In the genomic region with DNA sequence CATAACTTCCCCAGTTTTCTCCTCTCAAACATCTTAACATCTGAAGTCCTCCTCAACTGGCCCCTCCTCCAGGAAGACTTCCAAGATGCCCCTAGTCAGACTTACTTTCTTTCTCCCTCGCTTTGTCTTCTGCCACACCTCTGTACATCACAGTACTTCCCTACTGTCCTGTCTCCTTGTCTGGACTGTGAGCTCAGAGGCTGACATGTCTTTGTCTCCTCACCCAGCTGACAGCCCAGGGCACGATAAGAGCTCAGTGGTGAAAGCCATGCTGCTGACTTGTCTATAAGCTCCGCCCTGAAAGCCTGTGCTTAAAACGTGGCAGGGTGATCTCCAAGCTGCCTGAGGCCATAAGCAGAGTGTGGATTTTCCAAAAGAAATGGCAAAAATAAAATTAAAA, we compare ENCODE assay signal across 13 cellular contexts.
DNase-seq lines count a peak whose midpoint lies in the region; ATAC-seq and TF ChIP-seq lines count a peak whose summit lies in the region.
"Had no signal": no experiment of that assay in that cellular context is flagged by ENCODE, and none has a peak within 500 bp of the region (broad histone marks: within the 10 kb centered on the region; RNA-seq: fewer than 3 reads in every experiment).

No MANE protein-coding gene starts in this region.

- H3K27ac Mint-ChIP-seq in dendritic cell treated with granulocyte-macrophage colony-stimulating factor and Interleukin-4, amounts not matched to agents 40 ng/mL and 50 ng/mL, for 4 days: peak overlapping the region; percentile 10
- H3K27ac Mint-ChIP-seq: activated naive CD8-positive, alpha-beta T cell; CD4-positive, CD25-positive, alpha-beta regulatory T cell had no signal

- H3K9me3 ChIP-seq in NT2/D1 (ENCODE audit: insufficient read depth, low read length): no peaks in the 10 kb centered on the region
- H3K9me3 ChIP-seq: gastrocnemius medialis had no signal

- peaks cover 77% of the 10 kb centered on the region for H3K36me3 ChIP-seq in NT2/D1 (ENCODE audit: insufficient read depth, insufficient read length, low read length)
- H3K36me3 ChIP-seq: gastrocnemius medialis had no signal

- H3K9me3 Mint-ChIP-seq in dendritic cell treated with granulocyte-macrophage colony-stimulating factor and Interleukin-4, amounts not matched to agents 40 ng/mL and 50 ng/mL, for 4 days: no peaks in the 10 kb centered on the region
- H3K9me3 Mint-ChIP-seq: CD4-positive, CD25-positive, alpha-beta regulatory T cell had no signal

- intact Hi-C loops in dendritic cell treated with granulocyte-macrophage colony-stimulating factor and Interleukin-4, amounts not matched to agents 40 ng/mL and 50 ng/mL, for 4 days (cut with micrococcal nuclease): no loop called here

- H3K27me3 Mint-ChIP-seq in dendritic cell treated with granulocyte-macrophage colony-stimulating factor and Interleukin-4, amounts not matched to agents 40 ng/mL and 50 ng/mL, for 4 days: no peaks in the 10 kb centered on the region
- H3K27me3 Mint-ChIP-seq: activated naive CD8-positive, alpha-beta T cell had no signal

- no peak overlapping the region for H3K4me3 Mint-ChIP-seq in dendritic cell treated with granulocyte-macrophage colony-stimulating factor and Interleukin-4, amounts not matched to agents 40 ng/mL and 50 ng/mL, for 4 days
- H3K4me3 Mint-ChIP-seq: activated naive CD8-positive, alpha-beta T cell; CD4-positive, CD25-positive, alpha-beta regulatory T cell had no signal

- peaks cover 35% of the 10 kb centered on the region for H3K36me3 Mint-ChIP-seq in dendritic cell treated with granulocyte-macrophage colony-stimulating factor and Interleukin-4, amounts not matched to agents 40 ng/mL and 50 ng/mL, for 4 days (ENCODE audit: low read depth)
- H3K36me3 Mint-ChIP-seq: activated naive CD8-positive, alpha-beta T cell; CD4-positive, CD25-positive, alpha-beta regulatory T cell had no signal

- no peaks in the 10 kb centered on the region for H3K27me3 ChIP-seq in NT2/D1 (ENCODE audit: insufficient read depth, insufficient read length)
- H3K27me3 ChIP-seq: gastrocnemius medialis had no signal

- peaks cover 16% of the 10 kb centered on the region for H3K4me1 Mint-ChIP-seq in dendritic cell treated with granulocyte-macrophage colony-stimulating factor and Interleukin-4, amounts not matched to agents 40 ng/mL and 50 ng/mL, for 4 days (ENCODE audit: low read depth)
- H3K4me1 Mint-ChIP-seq: CD4-positive, CD25-positive, alpha-beta regulatory T cell had no signal

- TF ChIP-seq CTCF in AG09309 (IDR thresholded peaks at IDR 0.05; ENCODE audit: control insufficient read depth, insufficient read depth, low read depth, low read length, missing control alignments): no peak

- ATAC-seq in HG02588 (IDR thresholded peaks at IDR 0.05; ENCODE audit: unreplicated experiment) (no peak), HG03439 (IDR thresholded peaks at IDR 0.05; ENCODE audit: unreplicated experiment) (no peak)
- ATAC-seq: gastrocnemius medialis had no signal

- peak; percentile 54 for DNase-seq in AG09309 (ENCODE audit: low read depth)
- peak; percentile 40 for DNase-seq in NT2/D1 (ENCODE audit: low read depth, low spot score)
- peak; percentile 38 for DNase-seq in kidney tubule cell (ENCODE audit: low spot score)
- DNase-seq in T-helper 1 cell: no peak
- DNase-seq in SW480 (ENCODE audit: low spot score): no peak
- DNase-seq: CD4-positive, CD25-positive, alpha-beta regulatory T cell; gastrocnemius medialis; Kasumi-1; stimulated activated CD4-positive, alpha-beta T cell treated with anti-CD3 and anti-CD28 coated beads, Interleukin-2, amount 100 ng/mL, for 24 hours had no signal

- H3K4me3 ChIP-seq in AG09309 (ENCODE audit: control insufficient read depth, low read depth, low read length) (no peak overlapping the region), NT2/D1 (ENCODE audit: insufficient read length, low read depth) (no peak overlapping the region)
- H3K4me3 ChIP-seq: gastrocnemius medialis had no signal

- H3K9ac ChIP-seq in NT2/D1 (ENCODE audit: insufficient read length, low read depth): no peak overlapping the region

- H3K4me1 ChIP-seq in NT2/D1 (ENCODE audit: insufficient read depth, insufficient read length): peaks cover 17% of the 10 kb centered on the region

Comparison
In these comparisons a context has a peak if more than half of its experiments do, and no peak if none do; other contexts are left out.
1. DNase-seq: peak in AG09309 (single experiment), NT2/D1 (single experiment) and kidney tubule cell (single experiment); none in T-helper 1 cell (0 of 5) and SW480 (single experiment).